In genomic region chr16:31094424-31095120, GRCh38 we compare ENCODE assay signal across 8 cellular contexts. TPM values are rescaled to one million over a fixed set of nuclear protein-coding genes. Genes with fewer than 3 reads are reported as not detected.
DNase-seq lines count a peak whose midpoint lies in the region; ATAC-seq and TF ChIP-seq lines count a peak whose summit lies in the region.

TSS of gene VKORC1 (minus strand) at chr16:31094797. CDS start at chr16:31094729, 68 bp downstream.

- H3K9me3 ChIP-seq in AG04450 (ENCODE audit: control insufficient read depth, insufficient read depth, low read length) = peaks cover 3% of the 10 kb centered on the region; the same call in 1 of the 2 replicates

- TF ChIP-seq CTCF in AG04450 (IDR thresholded peaks at IDR 0.05; ENCODE audit: low read depth, low read length) (no peak), activated B cell treated with CpG ODN at 0.5 μM for 24 hours (IDR thresholded peaks at IDR 0.05) (no peak)

- ATAC-seq in GM18873 (IDR thresholded peaks at IDR 0.05; ENCODE audit: low FRiP score, unreplicated experiment) (peak; percentile 76), HG03139 (IDR thresholded peaks at IDR 0.05; ENCODE audit: unreplicated experiment) (peak; percentile 86), activated B cell treated with CpG ODN at 0.5 μM for 24 hours (ENCODE audit: low read depth) (peak; percentile 88)

- intact Hi-C loops in activated B cell treated with CpG ODN at 0.5 μM for 24 hours (cut with micrococcal nuclease) = loop anchor here (1.0 to 2.0 kb wide), 6 partner anchors 20 to 349 kb away; partner anchors contain the start of genes KAT8, STX4, ZNF646 and ZNF668

- H3K9me3 Mint-ChIP-seq in activated B cell treated with CpG ODN at 0.5 μM for 24 hours = no peaks in the 10 kb centered on the region

- DNase-seq in AG04450 (ENCODE audit: low read depth, low spot score) (peak; percentile 92), NCI-H2227 treated with DMSO at 0.1 percent for 48 hours (lab: John Stamatoyannopoulos, UW) (peak; percentile 97), activated B cell treated with CpG ODN at 0.5 μM for 24 hours (peak; percentile 77), caudate nucleus (lab: John Stamatoyannopoulos, UW) (peak; percentile 19 to 97 (median 90)), inferior parietal cortex (ENCODE audit: extremely low spot score) (peak; percentile 94)
- peak; percentile 83 to 91 for DNase-seq in stimulated activated CD4-positive, alpha-beta T cell treated with anti-CD3 and anti-CD28 coated beads, Interleukin-12 subunit alpha, Interleukin-12 subunit beta, amount 100 ng/mL, for 24 hours (ENCODE audit: low read depth in 2 of 2)

- no peaks in the 10 kb centered on the region for H3K27me3 ChIP-seq in AG04450 (ENCODE audit: control insufficient read depth, insufficient read depth, low read length)

- H3K27ac Mint-ChIP-seq in activated B cell treated with CpG ODN at 0.5 μM for 24 hours = peak within 1 kb of the TSS; percentile 93

- peak within 1 kb of the TSS; percentile 95 for H3K4me3 Mint-ChIP-seq in activated B cell treated with CpG ODN at 0.5 μM for 24 hours

- H3K36me3 Mint-ChIP-seq in activated B cell treated with CpG ODN at 0.5 μM for 24 hours (ENCODE audit: low read depth) = peaks cover 17% of the 10 kb centered on the region

- H3K4me1 Mint-ChIP-seq in activated B cell treated with CpG ODN at 0.5 μM for 24 hours = peaks cover 25% of the 10 kb centered on the region

- CTCF ChIA-PET in AG04450 (lab: Charles Lee) = interaction anchor here (0.5 kb wide), 1 partner anchor 66 kb away, joined by 4 read pairs; no protein-coding TSS in a partner anchor
- CTCF ChIA-PET in activated B cell treated with CpG ODN at 0.5 μM for 24 hours (lab: Charles Lee) = interaction anchor here (0.5 to 1.8 kb wide), 5 partner anchors 21 to 239 kb away, joined by 3 to 5 read pairs (median 3); no protein-coding TSS in a partner anchor

- no peaks in the 10 kb centered on the region for H3K27me3 Mint-ChIP-seq in activated B cell treated with CpG ODN at 0.5 μM for 24 hours

- peak within 1 kb of the TSS; percentile 81 for H3K27ac ChIP-seq in AG04450 (ENCODE audit: low read depth, low read length)
- H3K27ac ChIP-seq in caudate nucleus (ENCODE audit: low read depth, low read length) = peak within 1 kb of the TSS; percentile 84

- POLR2A ChIA-PET in AG04450 (lab: Yijun Ruan, JAX) = interaction anchor here (0.6 to 1.9 kb wide), 5 partner anchors 21 to 1364 kb away, joined by 3 to 7 read pairs (median 5); partner anchors contain the start of genes FUS, KAT8, ZNF646 and ZNF668
- POLR2A ChIA-PET in activated B cell treated with CpG ODN at 0.5 μM for 24 hours (lab: Charles Lee) = interaction anchor here (0.7 to 4.6 kb wide), 10 partner anchors 10 to 779 kb away, joined by 3 to 39 read pairs (median 7); partner anchors contain the start of genes ARMC5, FUS, KAT8 and ZNF267

- peak within 1 kb of the TSS; percentile 94 for H3K4me3 ChIP-seq in AG04450 (ENCODE audit: low read depth, low read length)

RNA-seq across cellular contexts. Expression of gene VKORC1, which starts in this region (rescaled TPM):
- polyA plus RNA-seq in AG04450 (2011; rRNA removed) = 210 and 272 TPM in 2 replicates
- 118 and 162 TPM in 2 replicates for polyA minus RNA-seq in AG04450 (2011; rRNA and poly(A)+ RNA removed)
- total RNA-seq in activated B cell treated with CpG ODN at 0.5 μM for 24 hours = 38.7 and 41.9 TPM in 2 replicates

Comparison
In these comparisons a context has a peak if more than half of its experiments do, and no peak if none do; other contexts are left out.
1. Peak in every context shown above with its lines: DNase-seq, ATAC-seq, H3K4me3 ChIP-seq and H3K27ac ChIP-seq.